Comparison of ENCODE assay signal across 1 cellular context in genomic region chr17:61568219-61569072, GRCh38.
TF ChIP-seq lines count a peak whose summit lies in the region.

No MANE protein-coding gene starts in this region.

TF ChIP-seq in A549, 52 proteins besides CTCF, POLR2A, EP300 and RAD21 (continued from another document):
- TF ChIP-seq, protein P1, sequence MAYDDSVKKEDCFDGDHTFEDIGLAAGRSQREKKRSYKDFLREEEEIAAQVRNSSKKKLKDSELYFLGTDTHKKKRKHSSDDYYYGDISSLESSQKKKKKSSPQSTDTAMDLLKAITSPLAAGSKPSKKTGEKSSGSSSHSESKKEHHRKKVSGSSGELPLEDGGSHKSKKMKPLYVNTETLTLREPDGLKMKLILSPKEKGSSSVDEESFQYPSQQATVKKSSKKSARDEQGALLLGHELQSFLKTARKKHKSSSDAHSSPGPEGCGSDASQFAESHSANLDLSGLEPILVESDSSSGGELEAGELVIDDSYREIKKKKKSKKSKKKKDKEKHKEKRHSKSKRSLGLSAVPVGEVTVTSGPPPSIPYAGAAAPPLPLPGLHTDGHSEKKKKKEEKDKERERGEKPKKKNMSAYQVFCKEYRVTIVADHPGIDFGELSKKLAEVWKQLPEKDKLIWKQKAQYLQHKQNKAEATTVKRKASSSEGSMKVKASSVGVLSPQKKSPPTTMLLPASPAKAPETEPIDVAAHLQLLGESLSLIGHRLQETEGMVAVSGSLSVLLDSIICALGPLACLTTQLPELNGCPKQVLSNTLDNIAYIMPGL (CRISPR knock-in tag; IDR thresholded peaks at IDR 0.05; ENCODE audit: borderline replicate concordance) = no peak
- TF ChIP-seq CEBPB (IDR thresholded peaks at IDR 0.05) = peak; percentile 59 to 88; a peak in 2 of 4 replicates
- TF ChIP-seq E2F6 (IDR thresholded peaks at IDR 0.05; ENCODE audit: borderline replicate concordance, low read depth) = peak; percentile 85
- TF ChIP-seq, protein P2, sequence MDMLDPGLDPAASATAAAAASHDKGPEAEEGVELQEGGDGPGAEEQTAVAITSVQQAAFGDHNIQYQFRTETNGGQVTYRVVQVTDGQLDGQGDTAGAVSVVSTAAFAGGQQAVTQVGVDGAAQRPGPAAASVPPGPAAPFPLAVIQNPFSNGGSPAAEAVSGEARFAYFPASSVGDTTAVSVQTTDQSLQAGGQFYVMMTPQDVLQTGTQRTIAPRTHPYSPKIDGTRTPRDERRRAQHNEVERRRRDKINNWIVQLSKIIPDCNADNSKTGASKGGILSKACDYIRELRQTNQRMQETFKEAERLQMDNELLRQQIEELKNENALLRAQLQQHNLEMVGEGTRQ (IDR thresholded peaks at IDR 0.05) = peak; percentile 38; the same call in 1 of the 2 replicates
- TF ChIP-seq RARB (CRISPR knock-in tag; IDR thresholded peaks at IDR 0.05) = peak; percentile 75; the same call in 1 of the 2 replicates
